1 cellular context compared by ENCODE assay signal in genomic region chr3:33057320-33058298, GRCh38.
A peak's percentile ranks its signal among the peaks of the same experiment; 100 is the strongest.
TF ChIP-seq lines count a peak whose summit lies in the region.

No MANE protein-coding gene starts in this region.

TF ChIP-seq in HepG2, 621 proteins besides CTCF, POLR2A, EP300 and RAD21 (continued from another document and continues in another):
- TF ChIP-seq ZHX2 (IDR thresholded peaks at IDR 0.05; ENCODE audit: low read depth) (peak; percentile 73), ZHX2 (CRISPR knock-in tag; IDR thresholded peaks at IDR 0.05; ENCODE audit: borderline replicate concordance) (no peak), TP53 (CRISPR knock-in tag; conservative IDR thresholded peaks at IDR 0.05) (no peak; the same call in 1 of the 2 replicates), ZNF670 (CRISPR knock-in tag; IDR thresholded peaks at IDR 0.05; ENCODE audit: borderline replicate concordance) (no peak), SNAPC4 (CRISPR knock-in tag; IDR thresholded peaks at IDR 0.05) (no peak), ZNF33A (CRISPR knock-in tag; IDR thresholded peaks at IDR 0.05; ENCODE audit: borderline replicate concordance) (no peak), ELF3 (CRISPR knock-in tag; IDR thresholded peaks at IDR 0.05) (0 out of 2 replicates have a peak, but pooled peaks have one; percentile 60), GATAD2A (CRISPR knock-in tag; IDR thresholded peaks at IDR 0.05) (peak; percentile 83; the same call in 1 of the 2 replicates), PHF20 (CRISPR knock-in tag; IDR thresholded peaks at IDR 0.05) (no peak), ZMYM4 (CRISPR knock-in tag; IDR thresholded peaks at IDR 0.05) (peak; percentile 70; the same call in 1 of the 2 replicates), ZFP82 (CRISPR knock-in tag; IDR thresholded peaks at IDR 0.05; ENCODE audit: borderline replicate concordance) (no peak), ZNF367 (CRISPR knock-in tag; IDR thresholded peaks at IDR 0.05; ENCODE audit: borderline replicate concordance) (no peak), ZNF703 (CRISPR knock-in tag; IDR thresholded peaks at IDR 0.05; ENCODE audit: borderline replicate concordance) (no peak), TIGD3 (CRISPR knock-in tag; IDR thresholded peaks at IDR 0.05; ENCODE audit: borderline replicate concordance) (no peak), ZNF781 (CRISPR knock-in tag; IDR thresholded peaks at IDR 0.05; ENCODE audit: borderline replicate concordance, not compliant biosample characterization) (no peak), THYN1 (CRISPR knock-in tag; IDR thresholded peaks at IDR 0.05; ENCODE audit: borderline replicate concordance, low read depth) (no peak), ZNF547 (CRISPR knock-in tag; IDR thresholded peaks at IDR 0.05) (no peak), CENPT (CRISPR knock-in tag; IDR thresholded peaks at IDR 0.05; ENCODE audit: low read depth) (no peak), ASH2L (IDR thresholded peaks at IDR 0.05; ENCODE audit: insufficient read length, low read depth, low read length) (peak; percentile 100), TBX3 (IDR thresholded peaks at IDR 0.05; ENCODE audit: borderline replicate concordance) (no peak), ZC3H13 (CRISPR knock-in tag; IDR thresholded peaks at IDR 0.05) (no peak), U2AF2 (IDR thresholded peaks at IDR 0.05; ENCODE audit: low read depth, low read length) (no peak), TSC22D2 (CRISPR knock-in tag; IDR thresholded peaks at IDR 0.05; ENCODE audit: borderline replicate concordance) (no peak), ZNF326 (CRISPR knock-in tag; IDR thresholded peaks at IDR 0.05; ENCODE audit: borderline replicate concordance) (no peak), SRSF9 (IDR thresholded peaks at IDR 0.05; ENCODE audit: borderline replicate concordance, insufficient read depth, low read depth, low read length, poor library complexity, severe bottlenecking) (no peak), ZNF44 (CRISPR knock-in tag; IDR thresholded peaks at IDR 0.05) (no peak), PAX8 (CRISPR knock-in tag; IDR thresholded peaks at IDR 0.05; ENCODE audit: borderline replicate concordance) (no peak), ZNF558 (CRISPR knock-in tag; IDR thresholded peaks at IDR 0.05; ENCODE audit: borderline replicate concordance) (no peak), CBX5 (CRISPR knock-in tag; IDR thresholded peaks at IDR 0.05; ENCODE audit: borderline replicate concordance) (no peak), DNMT1 (CRISPR knock-in tag; IDR thresholded peaks at IDR 0.05) (no peak), ZFP90 (CRISPR knock-in tag; IDR thresholded peaks at IDR 0.05; ENCODE audit: borderline replicate concordance) (0 out of 2 replicates have a peak, but pooled peaks have one; percentile 27), MYPOP (CRISPR knock-in tag; IDR thresholded peaks at IDR 0.05) (no peak), ZSCAN29 (CRISPR knock-in tag; conservative IDR thresholded peaks at IDR 0.05) (no peak), HNF4A (CRISPR knock-in tag; IDR thresholded peaks at IDR 0.05) (peak; percentile 97), ZNF572 (CRISPR knock-in tag; IDR thresholded peaks at IDR 0.05) (no peak), GTF2F1 (IDR thresholded peaks at IDR 0.05; ENCODE audit: low read length) (no peak), HOXA9 (CRISPR knock-in tag; IDR thresholded peaks at IDR 0.05; ENCODE audit: borderline replicate concordance) (no peak), RNF219 (CRISPR knock-in tag; IDR thresholded peaks at IDR 0.05) (0 out of 2 replicates have a peak, but pooled peaks have one; percentile 28), ZNF180 (CRISPR knock-in tag; IDR thresholded peaks at IDR 0.05; ENCODE audit: borderline replicate concordance, low read depth) (no peak), ZKSCAN8 (CRISPR knock-in tag; IDR thresholded peaks at IDR 0.05; ENCODE audit: borderline replicate concordance) (no peak), DDIT3 (CRISPR knock-in tag; IDR thresholded peaks at IDR 0.05) (no peak), TAF15 (IDR thresholded peaks at IDR 0.05; ENCODE audit: low read depth, low read length, poor library complexity, severe bottlenecking) (no peak), TGIF2 (CRISPR knock-in tag; IDR thresholded peaks at IDR 0.05) (peak; percentile 78; the same call in 1 of the 2 replicates), SNAPC5 (CRISPR knock-in tag; IDR thresholded peaks at IDR 0.05; ENCODE audit: borderline replicate concordance) (no peak)
- TF ChIP-seq, protein P1, sequence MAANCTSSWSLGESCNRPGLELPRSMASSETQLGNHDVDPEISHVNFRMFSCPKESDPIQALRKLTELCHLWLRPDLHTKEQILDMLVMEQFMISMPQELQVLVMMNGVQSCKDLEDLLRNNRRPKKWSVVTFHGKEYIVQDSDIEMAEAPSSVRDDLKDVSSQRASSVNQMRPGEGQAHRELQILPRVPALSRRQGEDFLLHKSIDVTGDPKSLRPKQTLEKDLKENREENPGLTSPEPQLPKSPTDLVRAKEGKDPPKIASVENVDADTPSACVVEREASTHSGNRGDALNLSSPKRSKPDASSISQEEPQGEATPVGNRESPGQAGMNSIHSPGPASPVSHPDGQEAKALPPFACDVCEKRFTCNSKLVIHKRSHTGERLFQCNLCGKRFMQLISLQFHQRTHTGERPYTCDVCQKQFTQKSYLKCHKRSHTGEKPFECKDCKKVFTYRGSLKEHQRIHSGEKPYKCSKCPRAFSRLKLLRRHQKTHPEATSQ (CRISPR knock-in tag; IDR thresholded peaks at IDR 0.05; ENCODE audit: borderline replicate concordance) = no peak
- TF ChIP-seq, protein P2, sequence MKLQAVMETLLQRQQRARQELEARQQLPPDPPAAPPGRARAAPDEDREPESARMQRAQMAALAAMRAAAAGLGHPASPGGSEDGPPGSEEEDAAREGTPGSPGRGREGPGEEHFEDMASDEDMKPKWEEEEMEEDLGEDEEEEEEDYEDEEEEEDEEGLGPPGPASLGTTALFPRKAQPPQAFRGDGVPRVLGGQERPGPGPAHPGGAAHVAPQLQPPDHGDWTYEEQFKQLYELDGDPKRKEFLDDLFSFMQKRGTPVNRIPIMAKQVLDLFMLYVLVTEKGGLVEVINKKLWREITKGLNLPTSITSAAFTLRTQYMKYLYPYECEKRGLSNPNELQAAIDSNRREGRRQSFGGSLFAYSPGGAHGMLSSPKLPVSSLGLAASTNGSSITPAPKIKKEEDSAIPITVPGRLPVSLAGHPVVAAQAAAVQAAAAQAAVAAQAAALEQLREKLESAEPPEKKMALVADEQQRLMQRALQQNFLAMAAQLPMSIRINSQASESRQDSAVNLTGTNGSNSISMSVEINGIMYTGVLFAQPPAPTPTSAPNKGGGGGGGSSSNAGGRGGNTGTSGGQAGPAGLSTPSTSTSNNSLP (IDR thresholded peaks at IDR 0.05; ENCODE audit: low read depth, low read length) = peak; percentile 73; the same call in 1 of the 2 replicates
